8 cellular contexts compared by ENCODE assay signal in the genomic region with DNA sequence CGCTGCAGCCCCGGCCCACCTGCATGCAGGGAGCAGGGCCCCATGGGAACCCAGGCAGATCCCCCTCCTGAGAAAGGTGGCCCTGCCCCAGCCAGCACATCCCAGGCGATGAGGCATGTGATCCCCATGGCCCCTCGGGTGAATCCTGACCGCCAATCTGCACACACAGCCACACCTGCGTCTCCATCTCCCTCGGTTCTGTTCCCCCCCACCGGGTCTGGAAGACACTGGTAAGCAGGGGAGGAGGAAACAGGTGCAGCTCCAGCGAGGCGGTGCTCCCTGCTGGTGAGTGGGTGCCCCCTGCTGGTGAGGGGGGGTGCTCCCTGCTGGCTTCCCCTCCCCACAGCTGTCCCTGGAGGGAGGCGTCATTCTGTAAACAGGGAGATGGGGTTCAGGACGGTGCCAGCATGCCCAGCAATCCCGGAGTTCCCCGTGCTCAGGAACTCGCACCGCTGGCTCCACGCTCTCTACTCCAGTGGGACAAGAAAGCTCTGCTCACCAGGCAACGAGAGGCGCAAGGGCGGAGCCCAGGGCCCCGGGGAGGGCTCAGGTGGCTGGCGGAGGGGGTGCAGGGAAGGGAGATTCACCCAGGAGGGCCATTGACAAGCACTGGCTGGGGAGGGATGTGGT. TPM values are rescaled to one million over a fixed set of nuclear protein-coding genes. Genes with fewer than 3 reads are reported as not detected.
DNase-seq lines count a peak whose midpoint lies in the region; ATAC-seq and TF ChIP-seq lines count a peak whose summit lies in the region.

No MANE protein-coding gene starts in this region.

- H3K4me1 Mint-ChIP-seq in memory B cell = peaks cover 39% of the 10 kb centered on the region

- peak; percentile 56 for ATAC-seq in HG02981 (IDR thresholded peaks at IDR 0.05; ENCODE audit: unreplicated experiment)
- peak; percentile 88 for ATAC-seq in memory B cell (ENCODE audit: low read depth)
- no peak for ATAC-seq in GM18519 (IDR thresholded peaks at IDR 0.05; ENCODE audit: low FRiP score, unreplicated experiment)

- peak; percentile 88 for TF ChIP-seq CTCF in GM10266 (IDR thresholded peaks at IDR 0.05; ENCODE audit: control insufficient read depth, insufficient read depth, low read depth, missing control alignments)

- peak overlapping the region; percentile 15 for H3K27ac Mint-ChIP-seq in memory B cell

- DNase-seq in GM10266 (ENCODE audit: extremely low spot score) (peak; percentile 84), NCI-H345 (lab: John Stamatoyannopoulos, UW) (peak; percentile 91), dermis blood vessel endothelial cell (peak; percentile 79), memory B cell (ENCODE audit: low spot score in 2 of 2) (peak; percentile 69 to 75)
- peak; percentile 53 to 68 for DNase-seq in activated CD4-positive, alpha-beta T cell treated with anti-CD3 and anti-CD28 coated beads, Interleukin-2, amount 50 U/mL, for 24 hours (ENCODE audit: low read depth in 1 of 2, low spot score in 1 of 2)
- DNase-seq in stimulated activated CD8-positive, alpha-beta memory T cell treated with anti-CD3 and anti-CD28 coated beads, Interleukin-4, amount 100 ng/mL, for 24 hours (ENCODE audit: low read depth) = peak; percentile 78

- peaks cover 6% of the 10 kb centered on the region for H3K27me3 Mint-ChIP-seq in memory B cell

- peak overlapping the region; percentile 83 for H3K4me3 Mint-ChIP-seq in memory B cell

- H3K36me3 Mint-ChIP-seq in memory B cell = no peaks in the 10 kb centered on the region

- H3K9me3 Mint-ChIP-seq in memory B cell = no peaks in the 10 kb centered on the region

RNA-seq across cellular contexts. Expression of a gene that starts 28.4 kb away (rescaled TPM):
- total RNA-seq in dermis blood vessel endothelial cell = 31.3 and 38.8 TPM in 2 replicates
